Comparison of ENCODE assay signal across 16 cellular contexts in the genomic region with DNA sequence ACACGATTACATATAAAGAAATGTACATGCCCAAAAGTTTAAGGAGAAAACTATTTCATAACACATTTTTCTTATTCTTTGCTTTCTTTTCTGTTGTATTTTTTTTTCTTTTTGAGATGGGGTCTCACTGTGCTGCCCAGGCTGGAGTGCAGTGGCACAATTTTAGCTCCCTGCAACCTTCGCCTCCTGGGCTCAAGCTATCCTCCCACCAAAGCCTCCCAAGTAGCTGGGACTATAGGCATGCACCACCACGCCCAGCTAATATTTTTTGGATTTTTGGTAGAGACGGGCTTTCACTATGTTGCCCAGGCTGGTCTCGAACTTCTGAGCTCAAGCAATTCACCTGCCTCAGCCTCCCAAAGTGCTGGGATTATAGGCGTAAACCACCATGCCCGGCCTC. TPM values are rescaled to one million over a fixed set of nuclear protein-coding genes. Genes with fewer than 3 reads are reported as not detected.
"Had no signal": no experiment of that assay in that cellular context is flagged by ENCODE, and none has a peak within 500 bp of the region (broad histone marks: within the 10 kb centered on the region; RNA-seq: fewer than 3 reads in every experiment).

No MANE protein-coding gene starts in this region.

RNA-seq across cellular contexts. Expression of a gene that starts 4.1 kb away (rescaled TPM):
- total RNA-seq: stomach, subcutaneous adipose tissue, suprapubic skin, temporal lobe, testis, thoracic aorta, thyroid gland, tibial nerve, transverse colon, upper lobe of left lung, upper lobe of right lung, ureter, urinary bladder, uterus, vagina had no signal
- polyA plus RNA-seq: stomach, thymus, urinary bladder had no signal
